27 cellular contexts compared by ENCODE assay signal in the genomic region with DNA sequence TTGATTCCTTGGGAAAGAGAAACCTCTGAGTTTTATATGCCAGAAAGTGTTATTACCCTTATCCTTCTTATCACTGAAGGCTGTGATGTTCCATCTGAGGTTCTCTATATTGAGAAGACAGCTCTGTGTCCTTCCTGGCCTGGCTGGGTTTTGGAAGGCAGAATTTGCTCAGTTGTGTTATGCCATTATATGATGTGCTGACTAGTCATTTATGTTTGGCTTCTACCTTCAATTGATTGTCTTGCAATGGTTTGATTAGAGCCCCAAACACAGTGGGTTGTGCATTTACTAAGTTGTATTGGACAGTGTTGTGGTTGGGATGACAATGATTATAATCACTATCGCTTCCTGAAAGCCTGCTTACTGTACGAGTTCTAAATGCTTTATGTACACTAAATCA.
"Had no signal": no experiment of that assay in that cellular context is flagged by ENCODE, and none has a peak within 500 bp of the region (broad histone marks: within the 10 kb centered on the region; RNA-seq: fewer than 3 reads in every experiment).

No MANE protein-coding gene starts in this region.

- H3K27me3 ChIP-seq: esophagus squamous epithelium, gastrocnemius medialis, left lung had no signal

- H3K4me3 ChIP-seq: esophagus squamous epithelium, gastrocnemius medialis, heart right ventricle, left lung, lower lobe of right lung, mucosa of descending colon had no signal

- H3K4me1 Mint-ChIP-seq: endodermal cell, mesothelial cell of epicardium had no signal

- H3K9me3 ChIP-seq: esophagus squamous epithelium, gastrocnemius medialis, lower lobe of right lung, mucosa of descending colon had no signal

- H3K4me3 Mint-ChIP-seq: dendritic cell treated with granulocyte-macrophage colony-stimulating factor and Interleukin-4, amounts not matched to agents 40 ng/mL and 50 ng/mL, for 4 days; effector memory CD8-positive, alpha-beta T cell; endodermal cell; mesothelial cell of epicardium; naive B cell; naive thymus-derived CD8-positive, alpha-beta T cell had no signal

- ATAC-seq: effector memory CD8-positive, alpha-beta T cell; esophagus mucosa; gastrocnemius medialis; heart right ventricle; left cardiac atrium; left lung; left ventricle myocardium superior; lower lobe of right lung; mucosa of descending colon; naive thymus-derived CD8-positive, alpha-beta T cell had no signal

- H3K4me1 ChIP-seq: esophagus squamous epithelium, gastrocnemius medialis, heart right ventricle, left lung, lower lobe of right lung had no signal

- FAIRE-seq: endometrium, islet of Langerhans, keratinocyte had no signal

- H3K27ac ChIP-seq: epithelial cell of prostate, esophagus squamous epithelium, gastrocnemius medialis, heart right ventricle, left lung, lower lobe of right lung had no signal

- H3K36me3 ChIP-seq: esophagus squamous epithelium, gastrocnemius medialis, heart right ventricle, left lung, lower lobe of right lung had no signal

- H3K27ac Mint-ChIP-seq: dendritic cell treated with granulocyte-macrophage colony-stimulating factor and Interleukin-4, amounts not matched to agents 40 ng/mL and 50 ng/mL, for 4 days; effector memory CD8-positive, alpha-beta T cell; endodermal cell; mesothelial cell of epicardium; naive B cell had no signal

- H3K36me3 Mint-ChIP-seq: mesothelial cell of epicardium had no signal

- H3K9me3 Mint-ChIP-seq: dendritic cell treated with granulocyte-macrophage colony-stimulating factor and Interleukin-4, amounts not matched to agents 40 ng/mL and 50 ng/mL, for 4 days; effector memory CD8-positive, alpha-beta T cell had no signal

- DNase-seq: cortex of kidney; effector CD8-positive, alpha-beta T cell; effector memory CD8-positive, alpha-beta T cell; endodermal cell; erythroblast; esophagus squamous epithelium; foreskin fibroblast; foreskin melanocyte; gastrocnemius medialis; glutamatergic neuron; heart right ventricle; hippocampal formation; left cardiac atrium; left lung; left ventricle myocardium superior; lower lobe of right lung; mesenchymal stem cell; mucosa of descending colon; naive B cell; naive thymus-derived CD8-positive, alpha-beta T cell had no signal

- H3K27me3 Mint-ChIP-seq: dendritic cell treated with granulocyte-macrophage colony-stimulating factor and Interleukin-4, amounts not matched to agents 40 ng/mL and 50 ng/mL, for 4 days had no signal
